ENCODE assay signal across 15 cellular contexts in genomic region chr1:93738075-93738622, GRCh38. TPM values are rescaled to one million over a fixed set of nuclear protein-coding genes. Genes with fewer than 3 reads are reported as not detected.
DNase-seq lines count a peak whose midpoint lies in the region; ATAC-seq lines count a peak whose summit lies in the region.
"Had no signal": no experiment of that assay in that cellular context is flagged by ENCODE, and none has a peak within 500 bp of the region (broad histone marks: within the 10 kb centered on the region; RNA-seq: fewer than 3 reads in every experiment).

No MANE protein-coding gene starts in this region.

- H3K9me3 Mint-ChIP-seq in activated naive CD8-positive, alpha-beta T cell treated with anti-CD3 and anti-CD28 coated beads, Interleukin-2, amount 50 U/mL, for 24 hours = no peaks in the 10 kb centered on the region

- no peak overlapping the region for H2BK120ac ChIP-seq in trophoblast cell (ENCODE audit: insufficient read depth, low read length, poor library complexity)

- no peaks in the 10 kb centered on the region for H3K79me1 ChIP-seq in trophoblast cell (ENCODE audit: low read length)

- no peaks in the 10 kb centered on the region for H3K9me3 ChIP-seq in trophoblast cell (ENCODE audit: insufficient read depth, low read depth, low read length)
- H3K9me3 ChIP-seq: sigmoid colon, upper lobe of left lung had no signal

- H3K79me2 ChIP-seq in trophoblast cell (ENCODE audit: control insufficient read depth, insufficient read depth, low read length, poor library complexity) = no peaks in the 10 kb centered on the region

- H3K23ac ChIP-seq in trophoblast cell (ENCODE audit: low read length) = no peak overlapping the region

- no peak overlapping the region for H3K4me3 Mint-ChIP-seq in activated naive CD8-positive, alpha-beta T cell treated with anti-CD3 and anti-CD28 coated beads, Interleukin-2, amount 50 U/mL, for 24 hours

- H2AFZ ChIP-seq in trophoblast cell (ENCODE audit: insufficient read depth, low read length, poor library complexity) = no peak overlapping the region

- no peaks in the 10 kb centered on the region for H3K36me3 Mint-ChIP-seq in activated naive CD8-positive, alpha-beta T cell treated with anti-CD3 and anti-CD28 coated beads, Interleukin-2, amount 50 U/mL, for 24 hours (ENCODE audit: low read depth)

- peak overlapping the region; percentile 95 for H3K27ac ChIP-seq in epithelial cell of prostate
- no peak overlapping the region for H3K27ac ChIP-seq in trophoblast cell (ENCODE audit: low read depth, low read length)
- H3K27ac ChIP-seq: sigmoid colon, upper lobe of left lung had no signal

- no peak overlapping the region for H3K9ac ChIP-seq in trophoblast cell (ENCODE audit: low read length)

- ATAC-seq in activated naive CD8-positive, alpha-beta T cell treated with anti-CD3 and anti-CD28 coated beads, Interleukin-2, amount 50 U/mL, for 24 hours = no peak
- ATAC-seq: K562 had no signal

- H4K91ac ChIP-seq in trophoblast cell (ENCODE audit: low read depth, low read length) = no peak overlapping the region

- no peaks in the 10 kb centered on the region for H3K4me1 Mint-ChIP-seq in activated naive CD8-positive, alpha-beta T cell treated with anti-CD3 and anti-CD28 coated beads, Interleukin-2, amount 50 U/mL, for 24 hours

- no peaks in the 10 kb centered on the region for H3K27me3 Mint-ChIP-seq in activated naive CD8-positive, alpha-beta T cell treated with anti-CD3 and anti-CD28 coated beads, Interleukin-2, amount 50 U/mL, for 24 hours

- H3K4me2 ChIP-seq in trophoblast cell (ENCODE audit: low read length) = no peak overlapping the region

- DNase-seq in GM04503 (ENCODE audit: low read depth) (peak; percentile 89), RKO (ENCODE audit: low spot score) (peak; percentile 44), epithelial cell of prostate (ENCODE audit: low read depth, low spot score) (peak; percentile 49), trophoblast cell (peak; percentile 63 to 88), germinal center (ENCODE audit: low spot score) (no peak), medulla oblongata (ENCODE audit: extremely low spot score) (no peak), NOMO-1 treated with dmso at 0.1 percent for 144 hours (lab: John Stamatoyannopoulos, UW; ENCODE audit: unreplicated experiment) (no peak)
- no peak for DNase-seq in activated naive CD8-positive, alpha-beta T cell treated with anti-CD3 and anti-CD28 coated beads, Interleukin-2, amount 50 U/mL, for 24 hours
- DNase-seq: activated CD4-positive, CD25-positive, alpha-beta regulatory T cell; activated gamma-delta T cell treated with Interleukin-2 at 50 U/mL for 16 hours; dermis blood vessel endothelial cell; NCI-H2029; sigmoid colon had no signal

- no peak overlapping the region for H4K12ac ChIP-seq in trophoblast cell (ENCODE audit: low read depth, low read length)

- no peak overlapping the region for H3K4me3 ChIP-seq in trophoblast cell (ENCODE audit: low read depth, low read length)
- H3K4me3 ChIP-seq: K562, sigmoid colon, upper lobe of left lung had no signal

- H2AK5ac ChIP-seq in trophoblast cell (ENCODE audit: low read length) = no peak overlapping the region

- peaks cover 2 to 6% of the 10 kb centered on the region in 2 experiments for H3K4me1 ChIP-seq in trophoblast cell (ENCODE audit: control insufficient read depth in 1 of 2, insufficient read depth in 2 of 2, low read length in 2 of 2)
- H3K4me1 ChIP-seq: sigmoid colon had no signal

- H3K27me3 ChIP-seq in trophoblast cell (ENCODE audit: insufficient read depth, low read length) = no peaks in the 10 kb centered on the region
- H3K27me3 ChIP-seq: sigmoid colon, upper lobe of left lung had no signal

- no peak overlapping the region for H3K18ac ChIP-seq in trophoblast cell (ENCODE audit: low read length)

- WGBS in trophoblast cell (ENCODE audit: extremely low coverage, insufficient coverage, insufficient read length) = no CpG with 5 or more reads among the region's 7 CpGs

- H2BK12ac ChIP-seq in trophoblast cell (ENCODE audit: low read length) = no peak overlapping the region

- no peak overlapping the region for H3K4ac ChIP-seq in trophoblast cell (ENCODE audit: low read depth, low read length)

- H3K27ac Mint-ChIP-seq in activated naive CD8-positive, alpha-beta T cell treated with anti-CD3 and anti-CD28 coated beads, Interleukin-2, amount 50 U/mL, for 24 hours = no peak overlapping the region

- H3K14ac ChIP-seq in trophoblast cell (ENCODE audit: low read length) = no peak overlapping the region

- H3K36me3 ChIP-seq in trophoblast cell (ENCODE audit: control insufficient read depth in 1 of 2, insufficient read depth in 2 of 2, low read length in 2 of 2) = no peaks in the 10 kb centered on the region
- H3K36me3 ChIP-seq: sigmoid colon, upper lobe of left lung had no signal

- no peak overlapping the region for H2BK5ac ChIP-seq in trophoblast cell (ENCODE audit: low read depth, low read length, poor library complexity)

- H4K8ac ChIP-seq in trophoblast cell (ENCODE audit: low read depth, low read length) = no peak overlapping the region

RNA-seq across cellular contexts. Expression of gene BCAR3, which starts 56.5 kb away (rescaled TPM):
- 28.1 and 29.7 TPM in 2 replicates for polyA plus RNA-seq in trophoblast cell (2013)

Comparison
In these comparisons a context has a peak if more than half of its experiments do, and no peak if none do; other contexts are left out.
1. DNase-seq: peak in GM04503 (single experiment), RKO (single experiment), epithelial cell of prostate (single experiment) and trophoblast cell (2 of 2); none in germinal center (single experiment), medulla oblongata (single experiment), NOMO-1 treated with dmso at 0.1 percent for 144 hours (single experiment) and activated naive CD8-positive, alpha-beta T cell treated with anti-CD3 and anti-CD28 coated beads, Interleukin-2, amount 50 U/mL, for 24 hours (single experiment).